ENCODE assay signal across 8 cellular contexts in the genomic region with DNA sequence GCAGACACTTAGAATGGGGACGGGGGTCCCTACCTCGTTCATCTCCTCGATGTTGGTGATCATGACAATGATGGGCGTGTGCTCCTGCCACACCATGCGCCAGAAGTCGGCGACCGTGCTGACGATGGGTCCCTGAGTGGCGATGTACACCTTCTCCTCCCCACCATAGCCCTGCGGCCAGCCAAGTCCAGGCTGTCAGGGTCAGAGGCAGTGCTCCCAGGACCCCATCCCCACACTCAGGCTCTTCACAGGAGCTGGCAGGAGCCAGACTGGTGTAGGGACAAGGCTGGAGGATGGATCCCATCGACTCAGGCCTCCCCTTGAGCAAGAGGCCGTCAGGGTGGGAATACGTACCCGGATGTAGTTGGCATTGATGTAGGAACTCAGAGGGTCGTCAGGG. TPM values are rescaled to one million over a fixed set of nuclear protein-coding genes. Genes with fewer than 3 reads are reported as not detected.
"Had no signal": no experiment of that assay in that cellular context is flagged by ENCODE, and none has a peak within 500 bp of the region (broad histone marks: within the 10 kb centered on the region; RNA-seq: fewer than 3 reads in every experiment).

No MANE protein-coding gene starts in this region.

- FAIRE-seq: G401.6, GM12878, GM12891, GM18507, GM19239 had no signal

- DNase-seq: GDM1, GF-D8 had no signal

- H3K4me3 ChIP-seq: GM12878 had no signal

- ATAC-seq: GM12878 had no signal

RNA-seq across cellular contexts. Expression of gene IGSF22, which starts 7.2 kb away (rescaled TPM):
- total RNA-seq: G401, GM12878 had no signal

RNA-seq across cellular contexts. Expression of gene PTPN5, which starts 58.4 kb away (rescaled TPM):
- total RNA-seq: G401, GM12878 had no signal
